Comparison of ENCODE assay signal across 1 cellular context in genomic region chr1:161082996-161083742, GRCh38.
TF ChIP-seq lines count a peak whose summit lies in the region.

No MANE protein-coding gene starts in this region.

TF ChIP-seq in HepG2, 621 proteins besides CTCF, POLR2A, EP300 and RAD21 (continued from another document and continues in another):
- TF ChIP-seq, protein P1, sequence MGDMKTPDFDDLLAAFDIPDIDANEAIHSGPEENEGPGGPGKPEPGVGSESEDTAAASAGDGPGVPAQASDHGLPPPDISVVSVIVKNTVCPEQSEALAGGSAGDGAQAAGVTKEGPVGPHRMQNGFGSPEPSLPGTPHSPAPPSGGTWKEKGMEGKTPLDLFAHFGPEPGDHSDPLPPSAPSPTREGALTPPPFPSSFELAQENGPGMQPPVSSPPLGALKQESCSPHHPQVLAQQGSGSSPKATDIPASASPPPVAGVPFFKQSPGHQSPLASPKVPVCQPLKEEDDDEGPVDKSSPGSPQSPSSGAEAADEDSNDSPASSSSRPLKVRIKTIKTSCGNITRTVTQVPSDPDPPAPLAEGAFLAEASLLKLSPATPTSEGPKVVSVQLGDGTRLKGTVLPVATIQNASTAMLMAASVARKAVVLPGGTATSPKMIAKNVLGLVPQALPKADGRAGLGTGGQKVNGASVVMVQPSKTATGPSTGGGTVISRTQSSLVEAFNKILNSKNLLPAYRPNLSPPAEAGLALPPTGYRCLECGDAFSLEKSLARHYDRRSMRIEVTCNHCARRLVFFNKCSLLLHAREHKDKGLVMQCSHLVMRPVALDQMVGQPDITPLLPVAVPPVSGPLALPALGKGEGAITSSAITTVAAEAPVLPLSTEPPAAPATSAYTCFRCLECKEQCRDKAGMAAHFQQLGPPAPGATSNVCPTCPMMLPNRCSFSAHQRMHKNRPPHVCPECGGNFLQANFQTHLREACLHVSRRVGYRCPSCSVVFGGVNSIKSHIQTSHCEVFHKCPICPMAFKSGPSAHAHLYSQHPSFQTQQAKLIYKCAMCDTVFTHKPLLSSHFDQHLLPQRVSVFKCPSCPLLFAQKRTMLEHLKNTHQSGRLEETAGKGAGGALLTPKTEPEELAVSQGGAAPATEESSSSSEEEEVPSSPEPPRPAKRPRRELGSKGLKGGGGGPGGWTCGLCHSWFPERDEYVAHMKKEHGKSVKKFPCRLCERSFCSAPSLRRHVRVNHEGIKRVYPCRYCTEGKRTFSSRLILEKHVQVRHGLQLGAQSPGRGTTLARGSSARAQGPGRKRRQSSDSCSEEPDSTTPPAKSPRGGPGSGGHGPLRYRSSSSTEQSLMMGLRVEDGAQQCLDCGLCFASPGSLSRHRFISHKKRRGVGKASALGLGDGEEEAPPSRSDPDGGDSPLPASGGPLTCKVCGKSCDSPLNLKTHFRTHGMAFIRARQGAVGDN (CRISPR knock-in tag; IDR thresholded peaks at IDR 0.05), result peak; percentile 56
- peak; percentile 59; the same call in 1 of the 2 replicates for TF ChIP-seq RXRA (CRISPR knock-in tag; IDR thresholded peaks at IDR 0.05)
- no peak for TF ChIP-seq ARID2 (CRISPR knock-in tag; IDR thresholded peaks at IDR 0.05; ENCODE audit: borderline replicate concordance)
- TF ChIP-seq, protein P2, sequence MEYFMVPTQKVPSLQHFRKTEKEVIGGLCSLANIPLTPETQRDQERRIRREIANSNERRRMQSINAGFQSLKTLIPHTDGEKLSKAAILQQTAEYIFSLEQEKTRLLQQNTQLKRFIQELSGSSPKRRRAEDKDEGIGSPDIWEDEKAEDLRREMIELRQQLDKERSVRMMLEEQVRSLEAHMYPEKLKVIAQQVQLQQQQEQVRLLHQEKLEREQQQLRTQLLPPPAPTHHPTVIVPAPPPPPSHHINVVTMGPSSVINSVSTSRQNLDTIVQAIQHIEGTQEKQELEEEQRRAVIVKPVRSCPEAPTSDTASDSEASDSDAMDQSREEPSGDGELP (IDR thresholded peaks at IDR 0.05; ENCODE audit: borderline replicate concordance, low read depth), result 0 out of 2 replicates have a peak, but pooled peaks have one; percentile 23
- TF ChIP-seq, protein P3, sequence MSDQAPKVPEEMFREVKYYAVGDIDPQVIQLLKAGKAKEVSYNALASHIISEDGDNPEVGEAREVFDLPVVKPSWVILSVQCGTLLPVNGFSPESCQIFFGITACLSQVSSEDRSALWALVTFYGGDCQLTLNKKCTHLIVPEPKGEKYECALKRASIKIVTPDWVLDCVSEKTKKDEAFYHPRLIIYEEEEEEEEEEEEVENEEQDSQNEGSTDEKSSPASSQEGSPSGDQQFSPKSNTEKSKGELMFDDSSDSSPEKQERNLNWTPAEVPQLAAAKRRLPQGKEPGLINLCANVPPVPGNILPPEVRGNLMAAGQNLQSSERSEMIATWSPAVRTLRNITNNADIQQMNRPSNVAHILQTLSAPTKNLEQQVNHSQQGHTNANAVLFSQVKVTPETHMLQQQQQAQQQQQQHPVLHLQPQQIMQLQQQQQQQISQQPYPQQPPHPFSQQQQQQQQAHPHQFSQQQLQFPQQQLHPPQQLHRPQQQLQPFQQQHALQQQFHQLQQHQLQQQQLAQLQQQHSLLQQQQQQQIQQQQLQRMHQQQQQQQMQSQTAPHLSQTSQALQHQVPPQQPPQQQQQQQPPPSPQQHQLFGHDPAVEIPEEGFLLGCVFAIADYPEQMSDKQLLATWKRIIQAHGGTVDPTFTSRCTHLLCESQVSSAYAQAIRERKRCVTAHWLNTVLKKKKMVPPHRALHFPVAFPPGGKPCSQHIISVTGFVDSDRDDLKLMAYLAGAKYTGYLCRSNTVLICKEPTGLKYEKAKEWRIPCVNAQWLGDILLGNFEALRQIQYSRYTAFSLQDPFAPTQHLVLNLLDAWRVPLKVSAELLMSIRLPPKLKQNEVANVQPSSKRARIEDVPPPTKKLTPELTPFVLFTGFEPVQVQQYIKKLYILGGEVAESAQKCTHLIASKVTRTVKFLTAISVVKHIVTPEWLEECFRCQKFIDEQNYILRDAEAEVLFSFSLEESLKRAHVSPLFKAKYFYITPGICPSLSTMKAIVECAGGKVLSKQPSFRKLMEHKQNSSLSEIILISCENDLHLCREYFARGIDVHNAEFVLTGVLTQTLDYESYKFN (CRISPR knock-in tag; conservative IDR thresholded peaks at IDR 0.05), result peak; percentile 47; the same call in 1 of the 2 replicates
- peak; percentile 96 for TF ChIP-seq ATF7 (IDR thresholded peaks at IDR 0.05)
- 0 out of 2 replicates have a peak, but pooled peaks have one; percentile 46 for TF ChIP-seq ATF7 (CRISPR knock-in tag; IDR thresholded peaks at IDR 0.05)
- peak; percentile 89 for TF ChIP-seq FOSL2 (CRISPR knock-in tag; IDR thresholded peaks at IDR 0.05)
- no peak for TF ChIP-seq KAT7 (CRISPR knock-in tag; IDR thresholded peaks at IDR 0.05; ENCODE audit: borderline replicate concordance)
- peak; percentile 90 for TF ChIP-seq CREB1 (IDR thresholded peaks at IDR 0.05)
- TF ChIP-seq CREB1 (CRISPR knock-in tag; IDR thresholded peaks at IDR 0.05), result peak; percentile 88
- peak; percentile 69 for TF ChIP-seq CEBPG (CRISPR knock-in tag; IDR thresholded peaks at IDR 0.05)
- TF ChIP-seq HOXA3 (CRISPR knock-in tag; IDR thresholded peaks at IDR 0.05), result peak; percentile 67
- no peak for TF ChIP-seq HNRNPK (IDR thresholded peaks at IDR 0.05; ENCODE audit: low read depth, low read length, poor library complexity, severe bottlenecking)
- TF ChIP-seq, protein P4, sequence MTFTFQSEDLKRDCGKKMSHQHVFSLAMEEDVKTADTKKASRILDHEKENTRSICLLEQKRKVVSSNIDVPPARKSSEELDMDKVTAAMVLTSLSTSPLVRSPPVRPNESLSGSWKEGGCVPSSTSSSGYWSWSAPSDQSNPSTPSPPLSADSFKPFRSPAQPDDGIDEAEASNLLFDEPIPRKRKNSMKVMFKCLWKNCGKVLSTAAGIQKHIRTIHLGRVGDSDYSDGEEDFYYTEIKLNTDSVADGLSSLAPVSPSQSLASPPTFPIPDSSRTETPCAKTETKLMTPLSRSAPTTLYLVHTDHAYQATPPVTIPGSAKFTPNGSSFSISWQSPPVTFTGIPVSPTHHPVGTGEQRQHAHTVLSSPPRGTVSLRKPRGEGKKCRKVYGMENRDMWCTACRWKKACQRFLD (CRISPR knock-in tag; IDR thresholded peaks at IDR 0.05; ENCODE audit: borderline replicate concordance), result no peak
- no peak for TF ChIP-seq ZNF7 (CRISPR knock-in tag; IDR thresholded peaks at IDR 0.05)
- TF ChIP-seq JUND (CRISPR knock-in tag; IDR thresholded peaks at IDR 0.05), result 0 out of 2 replicates have a peak, but pooled peaks have one; percentile 16
- TF ChIP-seq KDM2A (CRISPR knock-in tag; IDR thresholded peaks at IDR 0.05; ENCODE audit: borderline replicate concordance, low read depth), result peak; percentile 19; the same call in 1 of the 2 replicates
- TF ChIP-seq SAP130 (CRISPR knock-in tag; IDR thresholded peaks at IDR 0.05; ENCODE audit: low read depth), result 0 out of 2 replicates have a peak, but pooled peaks have one; percentile 27
- TF ChIP-seq, protein P5, sequence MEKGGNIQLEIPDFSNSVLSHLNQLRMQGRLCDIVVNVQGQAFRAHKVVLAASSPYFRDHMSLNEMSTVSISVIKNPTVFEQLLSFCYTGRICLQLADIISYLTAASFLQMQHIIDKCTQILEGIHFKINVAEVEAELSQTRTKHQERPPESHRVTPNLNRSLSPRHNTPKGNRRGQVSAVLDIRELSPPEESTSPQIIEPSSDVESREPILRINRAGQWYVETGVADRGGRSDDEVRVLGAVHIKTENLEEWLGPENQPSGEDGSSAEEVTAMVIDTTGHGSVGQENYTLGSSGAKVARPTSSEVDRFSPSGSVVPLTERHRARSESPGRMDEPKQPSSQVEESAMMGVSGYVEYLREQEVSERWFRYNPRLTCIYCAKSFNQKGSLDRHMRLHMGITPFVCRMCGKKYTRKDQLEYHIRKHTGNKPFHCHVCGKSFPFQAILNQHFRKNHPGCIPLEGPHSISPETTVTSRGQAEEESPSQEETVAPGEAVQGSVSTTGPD (CRISPR knock-in tag; IDR thresholded peaks at IDR 0.05), result peak; percentile 54; the same call in 1 of the 2 replicates
- 0 out of 2 replicates have a peak, but pooled peaks have one; percentile 31 for TF ChIP-seq ZNF556 (CRISPR knock-in tag; IDR thresholded peaks at IDR 0.05; ENCODE audit: borderline replicate concordance)
- TF ChIP-seq, protein P6, sequence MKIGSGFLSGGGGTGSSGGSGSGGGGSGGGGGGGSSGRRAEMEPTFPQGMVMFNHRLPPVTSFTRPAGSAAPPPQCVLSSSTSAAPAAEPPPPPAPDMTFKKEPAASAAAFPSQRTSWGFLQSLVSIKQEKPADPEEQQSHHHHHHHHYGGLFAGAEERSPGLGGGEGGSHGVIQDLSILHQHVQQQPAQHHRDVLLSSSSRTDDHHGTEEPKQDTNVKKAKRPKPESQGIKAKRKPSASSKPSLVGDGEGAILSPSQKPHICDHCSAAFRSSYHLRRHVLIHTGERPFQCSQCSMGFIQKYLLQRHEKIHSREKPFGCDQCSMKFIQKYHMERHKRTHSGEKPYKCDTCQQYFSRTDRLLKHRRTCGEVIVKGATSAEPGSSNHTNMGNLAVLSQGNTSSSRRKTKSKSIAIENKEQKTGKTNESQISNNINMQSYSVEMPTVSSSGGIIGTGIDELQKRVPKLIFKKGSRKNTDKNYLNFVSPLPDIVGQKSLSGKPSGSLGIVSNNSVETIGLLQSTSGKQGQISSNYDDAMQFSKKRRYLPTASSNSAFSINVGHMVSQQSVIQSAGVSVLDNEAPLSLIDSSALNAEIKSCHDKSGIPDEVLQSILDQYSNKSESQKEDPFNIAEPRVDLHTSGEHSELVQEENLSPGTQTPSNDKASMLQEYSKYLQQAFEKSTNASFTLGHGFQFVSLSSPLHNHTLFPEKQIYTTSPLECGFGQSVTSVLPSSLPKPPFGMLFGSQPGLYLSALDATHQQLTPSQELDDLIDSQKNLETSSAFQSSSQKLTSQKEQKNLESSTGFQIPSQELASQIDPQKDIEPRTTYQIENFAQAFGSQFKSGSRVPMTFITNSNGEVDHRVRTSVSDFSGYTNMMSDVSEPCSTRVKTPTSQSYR (CRISPR knock-in tag; IDR thresholded peaks at IDR 0.05; ENCODE audit: borderline replicate concordance), result peak; percentile 34; the same call in 1 of the 2 replicates
- TF ChIP-seq, protein P7, sequence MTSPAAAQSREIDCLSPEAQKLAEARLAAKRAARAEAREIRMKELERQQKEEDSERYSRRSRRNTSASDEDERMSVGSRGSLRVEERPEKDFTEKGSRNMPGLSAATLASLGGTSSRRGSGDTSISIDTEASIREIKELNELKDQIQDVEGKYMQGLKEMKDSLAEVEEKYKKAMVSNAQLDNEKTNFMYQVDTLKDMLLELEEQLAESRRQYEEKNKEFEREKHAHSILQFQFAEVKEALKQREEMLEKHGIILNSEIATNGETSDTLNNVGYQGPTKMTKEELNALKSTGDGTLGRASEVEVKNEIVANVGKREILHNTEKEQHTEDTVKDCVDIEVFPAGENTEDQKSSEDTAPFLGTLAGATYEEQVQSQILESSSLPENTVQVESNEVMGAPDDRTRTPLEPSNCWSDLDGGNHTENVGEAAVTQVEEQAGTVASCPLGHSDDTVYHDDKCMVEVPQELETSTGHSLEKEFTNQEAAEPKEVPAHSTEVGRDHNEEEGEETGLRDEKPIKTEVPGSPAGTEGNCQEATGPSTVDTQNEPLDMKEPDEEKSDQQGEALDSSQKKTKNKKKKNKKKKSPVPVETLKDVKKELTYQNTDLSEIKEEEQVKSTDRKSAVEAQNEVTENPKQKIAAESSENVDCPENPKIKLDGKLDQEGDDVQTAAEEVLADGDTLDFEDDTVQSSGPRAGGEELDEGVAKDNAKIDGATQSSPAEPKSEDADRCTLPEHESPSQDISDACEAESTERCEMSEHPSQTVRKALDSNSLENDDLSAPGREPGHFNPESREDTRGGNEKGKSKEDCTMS (CRISPR knock-in tag; conservative IDR thresholded peaks at IDR 0.05), result no peak
- TF ChIP-seq TBX3 (IDR thresholded peaks at IDR 0.05; ENCODE audit: borderline replicate concordance), result no peak
- TF ChIP-seq ZNF263 (CRISPR knock-in tag; IDR thresholded peaks at IDR 0.05), result peak; percentile 98
- no peak for TF ChIP-seq NCOA2 (CRISPR knock-in tag; IDR thresholded peaks at IDR 0.05)
- no peak for TF ChIP-seq U2AF2 (IDR thresholded peaks at IDR 0.05; ENCODE audit: low read depth, low read length)
- no peak for TF ChIP-seq HOXA5 (CRISPR knock-in tag; IDR thresholded peaks at IDR 0.05)
- TF ChIP-seq ZNF784 (CRISPR knock-in tag; IDR thresholded peaks at IDR 0.05; ENCODE audit: borderline replicate concordance), result no peak
- no peak for TF ChIP-seq MLLT10 (CRISPR knock-in tag; IDR thresholded peaks at IDR 0.05)
- no peak for TF ChIP-seq PAX8 (CRISPR knock-in tag; IDR thresholded peaks at IDR 0.05; ENCODE audit: borderline replicate concordance)
- no peak for TF ChIP-seq ZNF567 (CRISPR knock-in tag; IDR thresholded peaks at IDR 0.05; ENCODE audit: borderline replicate concordance)
- 0 out of 2 replicates have a peak, but pooled peaks have one; percentile 30 for TF ChIP-seq ARID5B (CRISPR knock-in tag; IDR thresholded peaks at IDR 0.05)
- peak; percentile 19; the same call in 1 of the 2 replicates for TF ChIP-seq HNF4A (CRISPR knock-in tag; IDR thresholded peaks at IDR 0.05)
